28 cellular contexts compared by ENCODE assay signal in genomic region chr3:147989344-147989743, GRCh38.
"Had no signal": no experiment of that assay in that cellular context is flagged by ENCODE, and none has a peak within 500 bp of the region (broad histone marks: within the 10 kb centered on the region; RNA-seq: fewer than 3 reads in every experiment).

No MANE protein-coding gene starts in this region.

- H3K9me3 Mint-ChIP-seq: mesothelial cell of epicardium; stimulated activated memory B cell treated with anti-CD40 and anti-IgM and Interleukin-4, amounts not matched to agents 10 μg/mL and 1 μg/mL and 100 μg/mL, for 72 hours; stimulated activated naive CD8-positive, alpha-beta T cell treated with anti-CD3 and anti-CD28 coated beads, Interleukin-15, amount 100 ng/mL, for 72 hours had no signal

- H3K4me1 ChIP-seq: heart right ventricle, left lung, neural progenitor cell, prostate gland, right lobe of liver, thyroid gland, transverse colon, upper lobe of left lung, vagina had no signal

- DNase-seq: heart right ventricle; left colon; mesendoderm; naive B cell; natural killer cell; nephron progenitor cell; ovary; retina; right lobe of liver; stimulated activated CD4-positive, alpha-beta T cell treated with anti-CD3 and anti-CD28 coated beads, Interleukin-1b, Interleukin-23, amount 100 ng/mL, for 48 hours; stimulated activated CD4-positive, alpha-beta T cell treated with anti-CD3 and anti-CD28 coated beads, Interleukin-2, amount 100 ng/mL, for 48 hours; stimulated activated CD4-positive, alpha-beta T cell treated with anti-CD3 and anti-CD28 coated beads, Interleukin-4, amount 100 ng/mL, for 4 hours; stimulated activated CD8-positive, alpha-beta memory T cell treated with anti-CD3 and anti-CD28 coated beads, Interleukin-4, amount 100 ng/mL, for 48 hours; stimulated activated naive CD4-positive, alpha-beta T cell treated with Interleukin-2 at 50 U/mL for 16 hours; stimulated activated naive CD8-positive, alpha-beta T cell treated with anti-CD3 and anti-CD28 coated beads, Interleukin-15, amount 100 ng/mL, for 72 hours; substantia nigra; thyroid gland; transverse colon had no signal

- H3K36me3 Mint-ChIP-seq: mesothelial cell of epicardium; naive B cell; natural killer cell; stimulated activated memory B cell treated with anti-CD40 and anti-IgM and Interleukin-4, amounts not matched to agents 10 μg/mL and 1 μg/mL and 100 μg/mL, for 72 hours had no signal

- H3K27me3 ChIP-seq: heart right ventricle, hepatocyte, left lung, neural progenitor cell, ovary, right lobe of liver, thyroid gland, transverse colon, upper lobe of left lung, vagina had no signal

- ATAC-seq: heart right ventricle; left colon; left lung; natural killer cell; right lobe of liver; stimulated activated memory B cell treated with anti-CD40 and anti-IgM and Interleukin-4, amounts not matched to agents 10 μg/mL and 1 μg/mL and 100 μg/mL, for 72 hours; stimulated activated naive CD8-positive, alpha-beta T cell treated with anti-CD3 and anti-CD28 coated beads, Interleukin-15, amount 100 ng/mL, for 72 hours had no signal

- H3K4me1 Mint-ChIP-seq: mesothelial cell of epicardium; naive B cell; natural killer cell; nephron progenitor cell; neural progenitor cell; stimulated activated memory B cell treated with anti-CD40 and anti-IgM and Interleukin-4, amounts not matched to agents 10 μg/mL and 1 μg/mL and 100 μg/mL, for 72 hours; stimulated activated naive CD8-positive, alpha-beta T cell treated with anti-CD3 and anti-CD28 coated beads, Interleukin-15, amount 100 ng/mL, for 72 hours had no signal

- H3K27ac Mint-ChIP-seq: mesothelial cell of epicardium; naive B cell; natural killer cell; nephron progenitor cell; stimulated activated memory B cell treated with anti-CD40 and anti-IgM and Interleukin-4, amounts not matched to agents 10 μg/mL and 1 μg/mL and 100 μg/mL, for 72 hours; stimulated activated naive CD8-positive, alpha-beta T cell treated with anti-CD3 and anti-CD28 coated beads, Interleukin-15, amount 100 ng/mL, for 72 hours had no signal

- H3K36me3 ChIP-seq: heart right ventricle, left lung, neural progenitor cell, ovary, prostate gland, right lobe of liver, thyroid gland, upper lobe of left lung, vagina had no signal

- H3K9me3 ChIP-seq: heart right ventricle, left lung, ovary, prostate gland, right lobe of liver, thyroid gland, transverse colon, vagina had no signal

- H3K4me3 ChIP-seq: heart right ventricle, hepatocyte, left lung, lung, neural progenitor cell, ovary, prostate gland, right lobe of liver, smooth muscle cell, thyroid gland, transverse colon, upper lobe of left lung, vagina had no signal

- H3K27ac ChIP-seq: heart right ventricle, hepatocyte, left lung, neural progenitor cell, ovary, prostate gland, right lobe of liver, thyroid gland, transverse colon, upper lobe of left lung, vagina had no signal

- H3K4me3 Mint-ChIP-seq: mesothelial cell of epicardium; naive B cell; natural killer cell; nephron progenitor cell; neural progenitor cell; stimulated activated memory B cell treated with anti-CD40 and anti-IgM and Interleukin-4, amounts not matched to agents 10 μg/mL and 1 μg/mL and 100 μg/mL, for 72 hours; stimulated activated naive CD8-positive, alpha-beta T cell treated with anti-CD3 and anti-CD28 coated beads, Interleukin-15, amount 100 ng/mL, for 72 hours had no signal

- H3K27me3 Mint-ChIP-seq: naive B cell; stimulated activated memory B cell treated with anti-CD40 and anti-IgM and Interleukin-4, amounts not matched to agents 10 μg/mL and 1 μg/mL and 100 μg/mL, for 72 hours; stimulated activated naive CD8-positive, alpha-beta T cell treated with anti-CD3 and anti-CD28 coated beads, Interleukin-15, amount 100 ng/mL, for 72 hours had no signal
